8 cellular contexts compared by ENCODE assay signal in the genomic region with DNA sequence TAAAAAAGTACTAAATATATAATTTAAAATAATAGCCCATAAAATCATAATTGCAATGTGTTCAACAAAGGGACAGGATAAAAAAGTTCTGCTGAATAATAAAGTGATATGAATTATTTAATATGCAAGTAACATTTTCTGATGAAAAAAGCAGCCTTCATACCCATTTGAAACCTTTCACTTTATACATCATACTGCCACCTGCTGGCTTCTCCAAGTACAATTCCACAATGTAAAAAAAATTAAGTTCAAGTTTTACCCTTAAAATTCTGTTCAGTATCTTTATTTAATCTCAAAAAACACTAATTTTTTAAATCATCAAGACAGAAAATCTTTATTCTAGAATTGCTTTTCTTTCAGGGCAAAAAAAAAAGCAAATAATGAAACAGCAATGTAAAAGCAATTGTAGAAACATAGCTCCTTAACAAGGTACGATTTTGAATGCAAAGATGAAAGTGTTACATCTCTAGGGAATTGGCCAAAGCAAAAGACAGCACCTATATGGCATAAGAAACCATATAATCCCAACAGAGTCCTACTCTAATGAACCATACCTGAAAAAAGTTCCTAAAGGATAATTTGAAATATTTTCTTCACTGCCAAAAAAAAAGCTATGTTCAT. TPM values are rescaled to one million over a fixed set of nuclear protein-coding genes. Genes with fewer than 3 reads are reported as not detected.
DNase-seq lines count a peak whose midpoint lies in the region; ATAC-seq and TF ChIP-seq lines count a peak whose summit lies in the region.

No MANE protein-coding gene starts in this region.

- H3K4me3 ChIP-seq in cardiac muscle cell = no peak overlapping the region

- no peaks in the 10 kb centered on the region for H3K27me3 ChIP-seq in cardiac muscle cell

- peaks cover 12% of the 10 kb centered on the region for H3K36me3 Mint-ChIP-seq in activated CD4-positive, alpha-beta T cell treated with anti-CD3 and anti-CD28 coated beads, Interleukin-2, amount 10 ng/mL, durations not matched to agents 24 days and 14 days (ENCODE audit: low read depth)

- no peak overlapping the region for H3K4me3 Mint-ChIP-seq in activated CD4-positive, alpha-beta T cell treated with anti-CD3 and anti-CD28 coated beads, Interleukin-2, amount 10 ng/mL, durations not matched to agents 24 days and 14 days

- no peak for ATAC-seq in Right ventricle myocardium inferior
- peak; percentile 49 for ATAC-seq in sciatic nerve
- ATAC-seq in HG03097 (IDR thresholded peaks at IDR 0.05; ENCODE audit: low FRiP score, unreplicated experiment) = no peak

- H3K4me1 Mint-ChIP-seq in activated CD4-positive, alpha-beta T cell treated with anti-CD3 and anti-CD28 coated beads, Interleukin-2, amount 10 ng/mL, durations not matched to agents 24 days and 14 days = peaks cover 4% of the 10 kb centered on the region

- H3K36me3 ChIP-seq in cardiac muscle cell = peaks cover 23% of the 10 kb centered on the region

- H3K27ac ChIP-seq in cardiac muscle cell = no peak overlapping the region

- TF ChIP-seq CTCF in cardiac muscle cell (IDR thresholded peaks at IDR 0.05; ENCODE audit: low read depth, low read length) = peak; percentile 53

- H3K27me3 Mint-ChIP-seq in activated CD4-positive, alpha-beta T cell treated with anti-CD3 and anti-CD28 coated beads, Interleukin-2, amount 10 ng/mL, durations not matched to agents 24 days and 14 days = no peaks in the 10 kb centered on the region

- peaks cover 10% of the 10 kb centered on the region for H3K4me1 ChIP-seq in cardiac muscle cell (ENCODE audit: low read depth)

- DNase-seq in cardiac muscle cell (ENCODE audit: low read depth in 1 of 2, low spot score in 1 of 2) (peak; percentile 58 to 77), Right ventricle myocardium inferior (ENCODE audit: missing footprints) (no peak), NCI-H1694 (lab: John Stamatoyannopoulos, UW) (peak; percentile 27), fibroblast of peridontal ligament (ENCODE audit: extremely low read depth) (peak; percentile 80), sciatic nerve (ENCODE audit: low spot score) (no peak), T1000 (lab: John Stamatoyannopoulos, UW) (no peak)
- DNase-seq in activated CD4-positive, alpha-beta T cell treated with anti-CD3 and anti-CD28 coated beads, Interleukin-2, amount 10 ng/mL, durations not matched to agents 24 days and 14 days = peak; percentile 84

- intact Hi-C loops in Right ventricle myocardium inferior (cut with DNase I) = loop anchor here (1.0 kb wide), 1 partner anchor 94 kb away; no protein-coding TSS in a partner anchor
- intact Hi-C loops in activated CD4-positive, alpha-beta T cell treated with anti-CD3 and anti-CD28 coated beads, Interleukin-2, amount 10 ng/mL, durations not matched to agents 24 days and 14 days (cut with micrococcal nuclease) = loop anchor here (1.0 to 2.0 kb wide), 3 partner anchors 94 to 316 kb away; no protein-coding TSS in a partner anchor
- intact Hi-C loops in sciatic nerve (cut with DNase I) = loop anchor here (10.0 kb wide), 2 partner anchors 72 to 292 kb away; no protein-coding TSS in a partner anchor

- H3K9me3 Mint-ChIP-seq in activated CD4-positive, alpha-beta T cell treated with anti-CD3 and anti-CD28 coated beads, Interleukin-2, amount 10 ng/mL, durations not matched to agents 24 days and 14 days = no peaks in the 10 kb centered on the region

- H3K27ac Mint-ChIP-seq in activated CD4-positive, alpha-beta T cell treated with anti-CD3 and anti-CD28 coated beads, Interleukin-2, amount 10 ng/mL, durations not matched to agents 24 days and 14 days = no peak overlapping the region

- H3K9me3 ChIP-seq in cardiac muscle cell (ENCODE audit: low read depth) = no peaks in the 10 kb centered on the region

RNA-seq across cellular contexts. Expression of gene MDM1, which starts 15.0 kb away (rescaled TPM):
- 13.9 and 23.9 TPM in 2 replicates for total RNA-seq in cardiac muscle cell
- polyA plus RNA-seq in cardiac muscle cell = 13.4 and 18.0 TPM in 2 replicates
- 7.4 TPM for total RNA-seq in Right ventricle myocardium inferior
- total RNA-seq in activated CD4-positive, alpha-beta T cell treated with anti-CD3 and anti-CD28 coated beads, Interleukin-2, amount 10 ng/mL, durations not matched to agents 24 days and 14 days = 23.2 and 24.9 TPM in 2 replicates
- 18.3 TPM for total RNA-seq in sciatic nerve

Comparison
In these comparisons a context has a peak if more than half of its experiments do, and no peak if none do; other contexts are left out.
1. DNase-seq: peak in cardiac muscle cell (2 of 2), NCI-H1694 (single experiment), activated CD4-positive, alpha-beta T cell treated with anti-CD3 and anti-CD28 coated beads, Interleukin-2, amount 10 ng/mL, durations not matched to agents 24 days and 14 days (single experiment) and fibroblast of peridontal ligament (single experiment); none in Right ventricle myocardium inferior (single experiment), sciatic nerve (single experiment) and T1000 (single experiment).